25 cellular contexts compared by ENCODE assay signal in genomic region chr6:146265051-146265450, GRCh38.
"Had no signal": no experiment of that assay in that cellular context is flagged by ENCODE, and none has a peak within 500 bp of the region (broad histone marks: within the 10 kb centered on the region; RNA-seq: fewer than 3 reads in every experiment).

No MANE protein-coding gene starts in this region.

- DNase-seq: dorsolateral prefrontal cortex; effector CD8-positive, alpha-beta T cell; hypothalamus; immature natural killer cell; islet precursor cell; kidney glomerular epithelial cell; left colon; left ventricle myocardium inferior; lower lobe of right lung; naive thymus-derived CD8-positive, alpha-beta T cell; nephron progenitor cell; nucleus accumbens; posterior cingulate gyrus; psoas muscle; right cardiac atrium; sigmoid colon; stimulated activated CD4-positive, alpha-beta T cell treated with anti-CD3 and anti-CD28 coated beads, Interleukin-2, amount 100 ng/mL, for 24 hours; stimulated activated CD4-positive, alpha-beta T cell treated with anti-CD3 and anti-CD28 coated beads, Interleukin-4, amount 100 ng/mL, for 24 hours; stimulated activated naive CD4-positive, alpha-beta T cell treated with Interleukin-2 at 50 U/mL for 16 hours; stomach; thyroid gland; trophoblast cell had no signal

- H3K4me3 ChIP-seq: dorsolateral prefrontal cortex, esophagus muscularis mucosa, left ventricle myocardium inferior, lower lobe of right lung, psoas muscle, sigmoid colon, stomach, thyroid gland, vagina had no signal

- ATAC-seq: left colon; lower lobe of right lung; naive thymus-derived CD8-positive, alpha-beta T cell; psoas muscle; right cardiac atrium; stimulated activated effector memory CD8-positive, alpha-beta T cell treated with anti-CD3 and anti-CD28 coated beads, Interleukin-12 subunit alpha, Interleukin-12 subunit beta, amount 100 ng/mL, for 72 hours had no signal
